Comparison of ENCODE assay signal across 27 cellular contexts in genomic region chr4:6441202-6441582, GRCh38. TPM values are rescaled to one million over a fixed set of nuclear protein-coding genes. Genes with fewer than 3 reads are reported as not detected.
"Had no signal": no experiment of that assay in that cellular context is flagged by ENCODE, and none has a peak within 500 bp of the region (broad histone marks: within the 10 kb centered on the region; RNA-seq: fewer than 3 reads in every experiment).

No MANE protein-coding gene starts in this region.

- H3K27me3 ChIP-seq: right atrium auricular region, thyroid gland had no signal

- H3K27ac ChIP-seq: esophagus squamous epithelium, parathyroid adenoma, prostate gland, right atrium auricular region, stomach, thyroid gland had no signal

- H3K4me3 Mint-ChIP-seq: effector memory CD8-positive, alpha-beta T cell; immature natural killer cell; memory B cell; natural killer cell; neural crest cell; stimulated activated effector memory CD8-positive, alpha-beta T cell treated with anti-CD3 and anti-CD28 coated beads, Interleukin-12 subunit alpha, Interleukin-12 subunit beta, amount 100 ng/mL, for 72 hours had no signal

- DNase-seq: cortex of kidney; effector memory CD8-positive, alpha-beta T cell; erythroblast; esophagus squamous epithelium; foreskin melanocyte; hypothalamus; immature natural killer cell; islet precursor cell; kidney glomerular epithelial cell; natural killer cell; stimulated activated CD4-positive, alpha-beta T cell treated with anti-CD3 and anti-CD28 coated beads, Interleukin-12 subunit alpha, Interleukin-12 subunit beta, amount 100 ng/mL, for 4 hours; stimulated activated CD4-positive, alpha-beta T cell treated with anti-CD3 and anti-CD28 coated beads, Interleukin-1b, Interleukin-23, amount 100 ng/mL, for 48 hours; stimulated activated CD4-positive, alpha-beta T cell treated with anti-CD3 and anti-CD28 coated beads, Interleukin-4, amount 100 ng/mL, for 1 hour; stimulated activated naive CD4-positive, alpha-beta T cell treated with Interleukin-2 at 50 U/mL for 16 hours; stomach; thyroid gland; trophoblast cell had no signal

- H3K4me1 ChIP-seq: parathyroid adenoma, prostate gland, stomach, thyroid gland had no signal

- H3K9me3 Mint-ChIP-seq: effector memory CD8-positive, alpha-beta T cell; immature natural killer cell; natural killer cell; neural crest cell; stimulated activated effector memory CD8-positive, alpha-beta T cell treated with anti-CD3 and anti-CD28 coated beads, Interleukin-12 subunit alpha, Interleukin-12 subunit beta, amount 100 ng/mL, for 72 hours had no signal

- H3K9me3 ChIP-seq: prostate gland, right atrium auricular region, thyroid gland had no signal

- H3K36me3 Mint-ChIP-seq: immature natural killer cell; memory B cell; natural killer cell; stimulated activated effector memory CD8-positive, alpha-beta T cell treated with anti-CD3 and anti-CD28 coated beads, Interleukin-12 subunit alpha, Interleukin-12 subunit beta, amount 100 ng/mL, for 72 hours had no signal

- H3K27ac Mint-ChIP-seq: effector memory CD8-positive, alpha-beta T cell; memory B cell; natural killer cell; stimulated activated effector memory CD8-positive, alpha-beta T cell treated with anti-CD3 and anti-CD28 coated beads, Interleukin-12 subunit alpha, Interleukin-12 subunit beta, amount 100 ng/mL, for 72 hours had no signal

- H3K4me3 ChIP-seq: esophagus squamous epithelium, lung, prostate gland, right atrium auricular region, smooth muscle cell, stomach, thyroid gland had no signal

- H3K36me3 ChIP-seq: esophagus squamous epithelium, prostate gland, right atrium auricular region, stomach, thyroid gland had no signal

- ATAC-seq: effector memory CD8-positive, alpha-beta T cell; natural killer cell; sciatic nerve; stimulated activated effector memory CD8-positive, alpha-beta T cell treated with anti-CD3 and anti-CD28 coated beads, Interleukin-12 subunit alpha, Interleukin-12 subunit beta, amount 100 ng/mL, for 72 hours had no signal

- H3K4me1 Mint-ChIP-seq: memory B cell had no signal

RNA-seq across cellular contexts. Expression of gene PPP2R2C, which starts 31.2 kb away (rescaled TPM):
- total RNA-seq: mononuclear cell, natural killer cell had no signal
